8 cellular contexts compared by ENCODE assay signal in the genomic region with DNA sequence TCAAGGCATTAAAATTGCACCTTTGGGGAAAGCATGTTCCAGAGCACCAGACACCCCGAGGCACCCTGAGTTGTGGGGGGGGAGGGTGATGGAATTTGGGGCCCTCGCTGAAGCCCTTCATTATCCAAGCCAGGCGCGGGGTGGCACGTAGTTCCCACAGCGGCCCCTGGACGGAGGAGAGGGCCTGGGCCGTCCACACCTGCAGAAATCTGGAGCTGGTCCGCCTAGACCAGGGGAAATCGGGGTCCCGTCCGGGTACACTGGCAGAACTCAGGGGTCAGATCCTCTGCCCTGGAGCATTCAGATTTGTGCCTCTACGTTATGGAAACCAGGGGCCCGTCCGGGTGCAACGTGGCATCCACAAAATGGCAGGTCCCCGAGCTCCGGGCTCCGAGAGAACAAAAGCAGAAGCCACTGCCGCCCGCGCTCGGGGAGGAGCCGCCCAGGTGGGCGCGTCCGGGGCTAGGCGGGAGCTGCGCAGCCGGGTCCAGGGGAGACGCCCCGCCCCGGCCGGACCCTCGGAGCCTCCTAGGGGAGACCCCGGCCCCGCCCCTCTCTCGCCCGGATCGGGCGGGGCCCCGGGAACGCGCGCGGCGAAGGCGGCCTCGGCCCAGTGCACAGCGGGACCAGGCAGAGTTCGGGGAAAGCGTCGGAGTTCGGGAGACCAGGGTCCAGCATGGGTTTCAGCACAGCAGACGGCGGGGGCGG. TPM values are rescaled to one million over a fixed set of nuclear protein-coding genes. Genes with fewer than 3 reads are reported as not detected.
DNase-seq lines count a peak whose midpoint lies in the region; ATAC-seq lines count a peak whose summit lies in the region.

TSS of gene PLEKHG4B (plus strand) at position 613 of the 708 bp plus-strand sequence. CDS start at position 677, 64 bp downstream.

- peaks cover 9% of the 10 kb centered on the region for H3K9me3 ChIP-seq in adipocyte (ENCODE audit: control insufficient read depth, low read length)

- intact Hi-C loops in activated T-helper 1 cell treated with anti-CD3 and anti-CD28 coated beads, Interleukin-12 subunit alpha, Interleukin-12 subunit beta, Interleukin-2, Interleukin-4 antibody, amounts not matched to agents 30 ng/mL and 10 ng/mL and 1 ng/mL, durations not matched to agents 14 hours and 24 hours and 36 hours (cut with micrococcal nuclease): no loop called here

- H3K36me3 Mint-ChIP-seq in activated T-helper 1 cell treated with anti-CD3 and anti-CD28 coated beads, Interleukin-12 subunit alpha, Interleukin-12 subunit beta, Interleukin-2, Interleukin-4 antibody, amounts not matched to agents 30 ng/mL and 10 ng/mL and 1 ng/mL, durations not matched to agents 14 hours and 24 hours and 36 hours (ENCODE audit: low read depth): no peaks in the 10 kb centered on the region

- H3K27me3 ChIP-seq in adipocyte (replicated peaks; ENCODE audit: control insufficient read depth, insufficient read depth, low read length): peaks cover 69% of the 10 kb centered on the region

- DNase-seq in DMS153 (lab: John Stamatoyannopoulos, UW) (peak; percentile 65), NCI-H128 (lab: John Stamatoyannopoulos, UW; ENCODE audit: unreplicated experiment) (peak; percentile 92), adipocyte (ENCODE audit: low read depth) (peak; percentile 45), mesenteric fat pad (ENCODE audit: low spot score) (peak; percentile 72), RKO (ENCODE audit: low spot score) (no peak)
- no peak for DNase-seq in activated T-helper 1 cell treated with anti-CD3 and anti-CD28 coated beads, Interleukin-12 subunit alpha, Interleukin-12 subunit beta, Interleukin-2, Interleukin-4 antibody, amounts not matched to agents 30 ng/mL and 10 ng/mL and 1 ng/mL, durations not matched to agents 14 hours and 24 hours and 36 hours (ENCODE audit: low spot score)

- H3K4me3 Mint-ChIP-seq in activated T-helper 1 cell treated with anti-CD3 and anti-CD28 coated beads, Interleukin-12 subunit alpha, Interleukin-12 subunit beta, Interleukin-2, Interleukin-4 antibody, amounts not matched to agents 30 ng/mL and 10 ng/mL and 1 ng/mL, durations not matched to agents 14 hours and 24 hours and 36 hours: no peak within 1 kb of the TSS

- H3K4me1 ChIP-seq in adipocyte (ENCODE audit: control insufficient read depth, insufficient read depth, low read length): no peaks in the 10 kb centered on the region

- no peaks in the 10 kb centered on the region for H3K4me1 Mint-ChIP-seq in activated T-helper 1 cell treated with anti-CD3 and anti-CD28 coated beads, Interleukin-12 subunit alpha, Interleukin-12 subunit beta, Interleukin-2, Interleukin-4 antibody, amounts not matched to agents 30 ng/mL and 10 ng/mL and 1 ng/mL, durations not matched to agents 14 hours and 24 hours and 36 hours (ENCODE audit: low read depth)

- H3K27ac Mint-ChIP-seq in activated T-helper 1 cell treated with anti-CD3 and anti-CD28 coated beads, Interleukin-12 subunit alpha, Interleukin-12 subunit beta, Interleukin-2, Interleukin-4 antibody, amounts not matched to agents 30 ng/mL and 10 ng/mL and 1 ng/mL, durations not matched to agents 14 hours and 24 hours and 36 hours: no peak within 1 kb of the TSS

- no peak within 1 kb of the TSS for H3K9ac ChIP-seq in adipocyte (ENCODE audit: low read length)

- no peaks in the 10 kb centered on the region for H3K36me3 ChIP-seq in adipocyte (ENCODE audit: control insufficient read depth, insufficient read depth, low read length, severe bottlenecking)

- no peaks in the 10 kb centered on the region for H3K9me3 Mint-ChIP-seq in activated T-helper 1 cell treated with anti-CD3 and anti-CD28 coated beads, Interleukin-12 subunit alpha, Interleukin-12 subunit beta, Interleukin-2, Interleukin-4 antibody, amounts not matched to agents 30 ng/mL and 10 ng/mL and 1 ng/mL, durations not matched to agents 14 hours and 24 hours and 36 hours

- no peak within 1 kb of the TSS for H3K4me3 ChIP-seq in adipocyte (ENCODE audit: low read length)

- no peak for ATAC-seq in HG02759 (IDR thresholded peaks at IDR 0.05; ENCODE audit: unreplicated experiment)
- ATAC-seq in GM19395 (IDR thresholded peaks at IDR 0.05; ENCODE audit: unreplicated experiment): no peak

- H3K27me3 Mint-ChIP-seq in activated T-helper 1 cell treated with anti-CD3 and anti-CD28 coated beads, Interleukin-12 subunit alpha, Interleukin-12 subunit beta, Interleukin-2, Interleukin-4 antibody, amounts not matched to agents 30 ng/mL and 10 ng/mL and 1 ng/mL, durations not matched to agents 14 hours and 24 hours and 36 hours (ENCODE audit: insufficient read depth): peaks cover 45% of the 10 kb centered on the region

RNA-seq across cellular contexts. Expression of gene PLEKHG4B, which starts in this region (rescaled TPM):
- not detected for total RNA-seq in mesenteric fat pad
- total RNA-seq in activated T-helper 1 cell treated with anti-CD3 and anti-CD28 coated beads, Interleukin-12 subunit alpha, Interleukin-12 subunit beta, Interleukin-2, Interleukin-4 antibody, amounts not matched to agents 30 ng/mL and 10 ng/mL and 1 ng/mL, durations not matched to agents 14 hours and 24 hours and 36 hours: not detected in 2 replicates

Comparison
In these comparisons a context has a peak if more than half of its experiments do, and no peak if none do; other contexts are left out.
1. Peak in DNase-seq in mesenteric fat pad; RNA of the gene not detected or under 1 TPM.
2. DNase-seq: peak in DMS153 (single experiment), NCI-H128 (single experiment) and adipocyte (single experiment); none in activated T-helper 1 cell treated with anti-CD3 and anti-CD28 coated beads, Interleukin-12 subunit alpha, Interleukin-12 subunit beta, Interleukin-2, Interleukin-4 antibody, amounts not matched to agents 30 ng/mL and 10 ng/mL and 1 ng/mL, durations not matched to agents 14 hours and 24 hours and 36 hours (single experiment) and RKO (single experiment).